ENCODE assay signal across 1 cellular context in genomic region chr6:74609857-74610256, GRCh38.
TF ChIP-seq lines count a peak whose summit lies in the region.

No MANE protein-coding gene starts in this region.

TF ChIP-seq in A549, 52 proteins besides CTCF, POLR2A, EP300 and RAD21 (continued from another document):
- no peak for TF ChIP-seq FOXS1 (CRISPR knock-in tag; IDR thresholded peaks at IDR 0.05)
- TF ChIP-seq EHMT2 (IDR thresholded peaks at IDR 0.05; ENCODE audit: low read depth) = no peak
- no peak for TF ChIP-seq CHD2 (IDR thresholded peaks at IDR 0.05; ENCODE audit: low read length, partially characterized antibody)
- TF ChIP-seq ZNF302 (CRISPR knock-in tag; IDR thresholded peaks at IDR 0.05) = no peak
- TF ChIP-seq SREBF2 (IDR thresholded peaks at IDR 0.05) = no peak
